Comparison of ENCODE assay signal across 26 cellular contexts in genomic region chr2:205936446-205936845, GRCh38.
"Had no signal": no experiment of that assay in that cellular context is flagged by ENCODE, and none has a peak within 500 bp of the region (broad histone marks: within the 10 kb centered on the region; RNA-seq: fewer than 3 reads in every experiment).

No MANE protein-coding gene starts in this region.

- H3K4me1 ChIP-seq: heart left ventricle, stomach, suprapubic skin had no signal

- DNase-seq: activated CD4-positive, alpha-beta T cell treated with anti-CD3 and anti-CD28 coated beads, Interleukin-2, amount 50 U/mL, for 1 hour; activated CD4-positive, CD25-positive, alpha-beta regulatory T cell treated with anti-CD3 and anti-CD28 coated beads, Interleukin-2, amount 50 U/mL, for 72 hours; activated CD8-positive, alpha-beta T cell treated with anti-CD3 and anti-CD28 coated beads, Interleukin-2, amount 10 ng/mL, durations not matched to agents 7 days and 5 days; activated naive CD4-positive, alpha-beta T cell; activated naive CD8-positive, alpha-beta T cell treated with anti-CD3 and anti-CD28 coated beads for 36 hours; activated T-cell treated with anti-CD3 and anti-CD28 coated beads, Interleukin-2, amount 50 U/mL, for 1 hour; cortex of kidney; endodermal cell; heart left ventricle; mucosa of descending colon; small intestine; stimulated activated CD4-positive, alpha-beta T cell treated with anti-CD3 and anti-CD28 coated beads, Interleukin-2, amount 100 ng/mL, for 24 hours; stomach; T-cell; transverse colon; WERI-Rb-1 had no signal

- H3K9me3 ChIP-seq: heart left ventricle, mucosa of descending colon, stomach, suprapubic skin, transverse colon had no signal

- H3K4me3 Mint-ChIP-seq: activated CD8-positive, alpha-beta T cell treated with anti-CD3 and anti-CD28 coated beads, Interleukin-2, amount 10 ng/mL, durations not matched to agents 7 days and 5 days; activated naive CD8-positive, alpha-beta T cell treated with anti-CD3 and anti-CD28 coated beads for 36 hours; activated T-helper 17 cell treated with anti-CD3 and anti-CD28 coated beads, Interleukin-2, amount 50 U/mL, for 72 hours; endodermal cell; memory B cell; stimulated activated effector memory CD8-positive, alpha-beta T cell treated with anti-CD3 and anti-CD28 coated beads, Interleukin-12 subunit alpha, Interleukin-12 subunit beta, amount 100 ng/mL, for 72 hours; T-cell; T-helper 2 cell treated with Interferon-gamma antibody and Interleukin-4, amounts not matched to agents 5 μg/mL and 100 μg/mL, for 36 hours had no signal

- H3K27ac Mint-ChIP-seq: activated CD8-positive, alpha-beta T cell treated with anti-CD3 and anti-CD28 coated beads, Interleukin-2, amount 10 ng/mL, durations not matched to agents 7 days and 5 days; activated naive CD8-positive, alpha-beta T cell treated with anti-CD3 and anti-CD28 coated beads for 36 hours; activated T-helper 17 cell treated with anti-CD3 and anti-CD28 coated beads, Interleukin-2, amount 50 U/mL, for 72 hours; endodermal cell; memory B cell; stimulated activated effector memory CD8-positive, alpha-beta T cell treated with anti-CD3 and anti-CD28 coated beads, Interleukin-12 subunit alpha, Interleukin-12 subunit beta, amount 100 ng/mL, for 72 hours; T-cell; T-helper 2 cell treated with Interferon-gamma antibody and Interleukin-4, amounts not matched to agents 5 μg/mL and 100 μg/mL, for 36 hours had no signal

- H3K4me3 ChIP-seq: cardiac muscle cell, heart left ventricle, mucosa of descending colon, stomach, suprapubic skin, transverse colon had no signal

- H3K36me3 Mint-ChIP-seq: activated naive CD8-positive, alpha-beta T cell treated with anti-CD3 and anti-CD28 coated beads for 36 hours; memory B cell; stimulated activated effector memory CD8-positive, alpha-beta T cell treated with anti-CD3 and anti-CD28 coated beads, Interleukin-12 subunit alpha, Interleukin-12 subunit beta, amount 100 ng/mL, for 72 hours; T-cell had no signal

- FAIRE-seq: islet of Langerhans, small intestine, TTC549, urothelium cell line had no signal

- H3K4me1 Mint-ChIP-seq: activated naive CD8-positive, alpha-beta T cell treated with anti-CD3 and anti-CD28 coated beads for 36 hours; activated T-helper 17 cell treated with anti-CD3 and anti-CD28 coated beads, Interleukin-2, amount 50 U/mL, for 72 hours; memory B cell; stimulated activated effector memory CD8-positive, alpha-beta T cell treated with anti-CD3 and anti-CD28 coated beads, Interleukin-12 subunit alpha, Interleukin-12 subunit beta, amount 100 ng/mL, for 72 hours; T-cell had no signal

- H3K27me3 ChIP-seq: cardiac muscle cell, heart left ventricle, stomach, suprapubic skin, transverse colon had no signal

- H3K27ac ChIP-seq: cardiac muscle cell, epithelial cell of prostate, heart left ventricle, stomach, suprapubic skin, transverse colon, WERI-Rb-1 had no signal

- H3K9me3 Mint-ChIP-seq: activated naive CD8-positive, alpha-beta T cell treated with anti-CD3 and anti-CD28 coated beads for 36 hours; activated T-helper 17 cell treated with anti-CD3 and anti-CD28 coated beads, Interleukin-2, amount 50 U/mL, for 72 hours; memory B cell; stimulated activated effector memory CD8-positive, alpha-beta T cell treated with anti-CD3 and anti-CD28 coated beads, Interleukin-12 subunit alpha, Interleukin-12 subunit beta, amount 100 ng/mL, for 72 hours; T-cell; T-helper 2 cell treated with Interferon-gamma antibody and Interleukin-4, amounts not matched to agents 5 μg/mL and 100 μg/mL, for 36 hours had no signal

- H3K36me3 ChIP-seq: cardiac muscle cell, heart left ventricle, stomach, suprapubic skin, transverse colon, WERI-Rb-1 had no signal

- ATAC-seq: activated CD8-positive, alpha-beta T cell treated with anti-CD3 and anti-CD28 coated beads, Interleukin-2, amount 10 ng/mL, durations not matched to agents 7 days and 5 days; activated T-helper 17 cell treated with anti-CD3 and anti-CD28 coated beads, Interleukin-2, amount 50 U/mL, for 72 hours; heart left ventricle; mucosa of descending colon; stimulated activated effector memory CD8-positive, alpha-beta T cell treated with anti-CD3 and anti-CD28 coated beads, Interleukin-12 subunit alpha, Interleukin-12 subunit beta, amount 100 ng/mL, for 72 hours; T-cell had no signal
